ENCODE assay signal across 8 cellular contexts in the genomic region with DNA sequence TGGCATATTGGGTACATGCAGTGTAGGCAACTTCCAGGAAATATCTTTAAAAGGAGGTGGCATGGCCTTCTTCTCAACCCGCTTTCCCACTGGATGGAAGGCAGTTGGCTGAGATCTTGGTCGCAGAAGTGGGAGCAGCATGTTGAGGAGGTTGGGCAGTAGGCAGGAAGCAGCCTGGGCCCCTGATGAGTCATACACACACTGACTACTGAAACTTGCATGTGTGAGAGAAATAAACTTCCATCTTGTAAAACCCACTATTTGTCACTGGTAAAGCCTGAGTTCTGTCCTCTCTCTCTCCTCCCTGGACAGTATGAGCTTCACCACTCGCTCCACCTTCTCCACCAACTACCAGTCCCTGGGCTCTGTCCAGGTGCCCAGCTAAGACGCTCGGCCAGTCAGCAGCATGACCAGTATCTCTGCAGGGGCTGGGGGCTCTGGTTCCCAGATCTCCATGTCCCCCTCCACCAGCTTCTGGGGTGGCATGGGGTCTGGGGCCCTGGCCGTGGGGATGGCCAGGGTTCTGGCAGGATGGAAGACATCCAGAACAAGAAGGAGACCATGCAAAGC.
DNase-seq lines count a peak whose midpoint lies in the region; ATAC-seq and TF ChIP-seq lines count a peak whose summit lies in the region.

No MANE protein-coding gene starts in this region.

- H3K36me3 Mint-ChIP-seq in CD14-positive monocyte: no peaks in the 10 kb centered on the region

- no peak overlapping the region for H4K12ac ChIP-seq in trophoblast cell (ENCODE audit: low read depth, low read length)

- H3K79me2 ChIP-seq in smooth muscle cell (ENCODE audit: low read depth): no peaks in the 10 kb centered on the region
- no peaks in the 10 kb centered on the region for H3K79me2 ChIP-seq in trophoblast cell (ENCODE audit: control insufficient read depth, insufficient read depth, low read length, poor library complexity)

- no peak overlapping the region for H2BK12ac ChIP-seq in trophoblast cell (ENCODE audit: low read length)

- no peak overlapping the region for H4K91ac ChIP-seq in trophoblast cell (ENCODE audit: low read depth, low read length)

- H3K4me3 Mint-ChIP-seq in CD14-positive monocyte: no peak overlapping the region

- H3K9me3 ChIP-seq in smooth muscle cell (replicated peaks; ENCODE audit: low read depth) (no peaks in the 10 kb centered on the region), trophoblast cell (ENCODE audit: insufficient read depth, low read depth, low read length) (peaks cover 2% of the 10 kb centered on the region)

- peak overlapping the region in 2 of 7 donors; percentile 12 to 46 for H3K27ac Mint-ChIP-seq in CD14-positive monocyte

- peaks cover 14% of the 10 kb centered on the region for H3K4me1 Mint-ChIP-seq in CD14-positive monocyte

- DNase-seq in activated CD4-positive, alpha-beta T cell treated with anti-CD3 and anti-CD28 coated beads for 48 hours: peak; percentile 4
- no peak for DNase-seq in activated CD4-positive, alpha-beta T cell treated with anti-CD3 and anti-CD28 coated beads for 1 hour
- peak; percentile 27 for DNase-seq in NOMO-1 treated with DMSO at 0.1 percent for 48 hours (lab: John Stamatoyannopoulos, UW; ENCODE audit: unreplicated experiment)
- no peak for DNase-seq in smooth muscle cell (lab: John Stamatoyannopoulos, UW; ENCODE audit: unreplicated experiment)
- DNase-seq in DMS 273 (lab: John Stamatoyannopoulos, UW; ENCODE audit: unreplicated experiment): no peak
- no peak for DNase-seq in CD14-positive monocyte (ENCODE audit: low spot score)
- no peak for DNase-seq in trophoblast cell

- H3K36me3 ChIP-seq in smooth muscle cell (ENCODE audit: low read depth) (no peaks in the 10 kb centered on the region), trophoblast cell (ENCODE audit: control insufficient read depth in 1 of 2, insufficient read depth in 2 of 2, low read length in 2 of 2) (no peaks in the 10 kb centered on the region)

- H2BK120ac ChIP-seq in trophoblast cell (ENCODE audit: insufficient read depth, low read length, poor library complexity): no peak overlapping the region

- H3F3A ChIP-seq in smooth muscle cell (ENCODE audit: low read depth): no peaks in the 10 kb centered on the region

- H3K27me3 Mint-ChIP-seq in CD14-positive monocyte (ENCODE audit: low read depth in 3 of 3): peaks cover 0 to 5% (median 0%) of the 10 kb centered on the region in 3 donors

- H3K23ac ChIP-seq in trophoblast cell (ENCODE audit: low read length): no peak overlapping the region

- H3K4ac ChIP-seq in trophoblast cell (ENCODE audit: low read depth, low read length): no peak overlapping the region

- H4K20me1 ChIP-seq in smooth muscle cell (ENCODE audit: low read depth): no peaks in the 10 kb centered on the region

- no peak overlapping the region for H2AK5ac ChIP-seq in trophoblast cell (ENCODE audit: low read length)

- TF ChIP-seq CTCF in smooth muscle cell (IDR thresholded peaks at IDR 0.05; ENCODE audit: borderline replicate concordance, insufficient read depth, poor library complexity, severe bottlenecking): no peak
- TF ChIP-seq CTCF in CD14-positive monocyte (IDR thresholded peaks at IDR 0.05): no peak

- no peak overlapping the region for H2BK5ac ChIP-seq in trophoblast cell (ENCODE audit: low read depth, low read length, poor library complexity)

- H3K4me3 ChIP-seq in smooth muscle cell (no peak overlapping the region), trophoblast cell (ENCODE audit: low read depth, low read length) (no peak overlapping the region)

- H4K8ac ChIP-seq in trophoblast cell (ENCODE audit: low read depth, low read length): no peak overlapping the region

- H3K9me3 Mint-ChIP-seq in CD14-positive monocyte: peaks cover 16 to 30% (median 23%) of the 10 kb centered on the region in 7 donors

- ATAC-seq in HG02798 (IDR thresholded peaks at IDR 0.05; ENCODE audit: poor library complexity, unreplicated experiment): peak; percentile 96

- no peak overlapping the region for H3K14ac ChIP-seq in trophoblast cell (ENCODE audit: low read length)

- H3K4me2 ChIP-seq in smooth muscle cell (peak overlapping the region; percentile 72), trophoblast cell (ENCODE audit: low read length) (no peak overlapping the region)

- intact Hi-C loops in CD14-positive monocyte (cut with micrococcal nuclease): no loop called here

- H3K9ac ChIP-seq in smooth muscle cell (ENCODE audit: low read depth) (no peak overlapping the region), trophoblast cell (ENCODE audit: low read length) (no peak overlapping the region)

- H2AFZ ChIP-seq in smooth muscle cell (ENCODE audit: low read depth): peak overlapping the region; percentile 69
- no peak overlapping the region for H2AFZ ChIP-seq in trophoblast cell (ENCODE audit: insufficient read depth, low read length, poor library complexity)

- WGBS in smooth muscle cell (ENCODE audit: low lambda C conversion rate): 61% methylated on average over 6 of the region's 6 CpGs
- no CpG with 5 or more reads among the region's 6 CpGs for WGBS in trophoblast cell (ENCODE audit: extremely low coverage, insufficient coverage, insufficient read length)

- no peak overlapping the region for H3K18ac ChIP-seq in trophoblast cell (ENCODE audit: low read length)

- H3K27me3 ChIP-seq in smooth muscle cell (ENCODE audit: low read depth) (no peaks in the 10 kb centered on the region), trophoblast cell (ENCODE audit: insufficient read depth, low read length) (no peaks in the 10 kb centered on the region)

- H3K79me1 ChIP-seq in trophoblast cell (ENCODE audit: low read length): no peaks in the 10 kb centered on the region

- H3K4me1 ChIP-seq in smooth muscle cell (ENCODE audit: low read depth) (peaks cover 9% of the 10 kb centered on the region), trophoblast cell (ENCODE audit: control insufficient read depth in 1 of 2, insufficient read depth in 2 of 2, low read length in 2 of 2) (peaks cover 0 to 2% of the 10 kb centered on the region in 2 experiments)

- H3K27ac ChIP-seq in smooth muscle cell (ENCODE audit: low read depth) (peak overlapping the region; percentile 76), trophoblast cell (ENCODE audit: low read depth, low read length) (no peak overlapping the region)

Comparison
In these comparisons a context has a peak if more than half of its experiments do, and no peak if none do; other contexts are left out.
1. DNase-seq: peak in activated CD4-positive, alpha-beta T cell treated with anti-CD3 and anti-CD28 coated beads for 48 hours (single experiment) and NOMO-1 treated with DMSO at 0.1 percent for 48 hours (single experiment); none in activated CD4-positive, alpha-beta T cell treated with anti-CD3 and anti-CD28 coated beads for 1 hour (single experiment), smooth muscle cell (single experiment), DMS 273 (single experiment), CD14-positive monocyte (single experiment) and trophoblast cell (0 of 2).